Comparison of ENCODE assay signal across 3 cellular contexts in the genomic region with DNA sequence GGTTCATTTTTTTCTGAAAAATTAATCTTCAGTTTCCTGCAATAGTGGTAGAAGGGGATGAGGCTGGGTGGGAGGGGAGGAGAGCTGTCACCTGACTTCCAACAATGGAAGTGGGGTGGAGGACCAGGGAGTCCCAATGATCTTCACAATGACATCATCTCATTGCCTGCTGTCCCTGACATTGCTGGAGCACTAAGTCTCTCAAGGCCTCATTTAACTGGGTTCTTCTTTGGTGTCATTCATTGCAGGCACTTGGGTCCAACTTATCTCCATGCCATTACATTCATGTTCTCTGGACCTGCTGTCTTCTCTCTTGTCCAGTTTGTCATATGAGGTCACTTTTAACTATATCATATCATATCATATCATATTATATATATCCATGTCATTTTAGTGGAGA.
TF ChIP-seq lines count a peak whose summit lies in the region.

No MANE protein-coding gene starts in this region.

TF ChIP-seq in HepG2, 621 proteins besides CTCF, POLR2A, EP300 and RAD21:
- no peak for TF ChIP-seq ZNF672 (CRISPR knock-in tag; IDR thresholded peaks at IDR 0.05)
- TF ChIP-seq ATF7 (IDR thresholded peaks at IDR 0.05): peak; percentile 69
- TF ChIP-seq ATF7 (CRISPR knock-in tag; IDR thresholded peaks at IDR 0.05): no peak
- TF ChIP-seq CREB1 (IDR thresholded peaks at IDR 0.05): 0 out of 2 replicates have a peak, but pooled peaks have one; percentile 9
- no peak for TF ChIP-seq CREB1 (CRISPR knock-in tag; IDR thresholded peaks at IDR 0.05)
TF ChIP-seq in HepG2: peak in this region for 2.

TF ChIP-seq in GM12878, 131 proteins besides CTCF, POLR2A, EP300 and RAD21:
- peak; percentile 41; the same call in 1 of the 2 replicates for TF ChIP-seq ATF7 (IDR thresholded peaks at IDR 0.05; ENCODE audit: low read depth)
- no peak for TF ChIP-seq ZBED1 (IDR thresholded peaks at IDR 0.05; ENCODE audit: borderline replicate concordance)

TF ChIP-seq in H1, 55 proteins besides CTCF, POLR2A, EP300 and RAD21:
- no peak for TF ChIP-seq JUND (IDR thresholded peaks at IDR 0.05; ENCODE audit: low read length)
- no peak for TF ChIP-seq CHD1 (IDR thresholded peaks at IDR 0.05; ENCODE audit: low read depth, low read length)
- TF ChIP-seq GABPA (IDR thresholded peaks at IDR 0.05; ENCODE audit: borderline replicate concordance, insufficient read depth, low read length): no peak
- TF ChIP-seq KDM4A (IDR thresholded peaks at IDR 0.05; ENCODE audit: low read depth, low read length, severe bottlenecking): no peak
- no peak for TF ChIP-seq RFX5 (IDR thresholded peaks at IDR 0.05; ENCODE audit: borderline replicate concordance, low read depth, low read length)
- TF ChIP-seq ZNF274 (IDR thresholded peaks at IDR 0.05; ENCODE audit: borderline replicate concordance, extremely low read depth, low read length): no peak
- TF ChIP-seq RBBP5 (IDR thresholded peaks at IDR 0.05; ENCODE audit: borderline replicate concordance, low read depth, low read length): no peak
- TF ChIP-seq, protein P1, sequence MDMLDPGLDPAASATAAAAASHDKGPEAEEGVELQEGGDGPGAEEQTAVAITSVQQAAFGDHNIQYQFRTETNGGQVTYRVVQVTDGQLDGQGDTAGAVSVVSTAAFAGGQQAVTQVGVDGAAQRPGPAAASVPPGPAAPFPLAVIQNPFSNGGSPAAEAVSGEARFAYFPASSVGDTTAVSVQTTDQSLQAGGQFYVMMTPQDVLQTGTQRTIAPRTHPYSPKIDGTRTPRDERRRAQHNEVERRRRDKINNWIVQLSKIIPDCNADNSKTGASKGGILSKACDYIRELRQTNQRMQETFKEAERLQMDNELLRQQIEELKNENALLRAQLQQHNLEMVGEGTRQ (IDR thresholded peaks at IDR 0.05; ENCODE audit: low read length): no peak
- TF ChIP-seq GTF2F1 (IDR thresholded peaks at IDR 0.05; ENCODE audit: borderline replicate concordance, low read depth, low read length): no peak
